Comparison of ENCODE assay signal across 8 cellular contexts in genomic region chr19:12774588-12775555, GRCh38. TPM values are rescaled to one million over a fixed set of nuclear protein-coding genes. Genes with fewer than 3 reads are reported as not detected.
A peak's percentile ranks its signal among the peaks of the same experiment; 100 is the strongest.
DNase-seq lines count a peak whose midpoint lies in the region; ATAC-seq and TF ChIP-seq lines count a peak whose summit lies in the region.

HOOK2 (minus strand) TSS chr19:12775552; CDS start chr19:12775449, 103 bp downstream.

- peak within 1 kb of the TSS; percentile 28; the same call in 1 of the 2 replicates for H2AFZ ChIP-seq in OCI-LY3 (ENCODE audit: low read depth, low read length)

- no peaks in the 10 kb centered on the region for H3K27me3 ChIP-seq in CD8-positive, alpha-beta T cell (ENCODE audit: insufficient read depth, low read length)
- H3K27me3 ChIP-seq in OCI-LY3 (ENCODE audit: low read depth, low read length) (no peaks in the 10 kb centered on the region), left lung (no peaks in the 10 kb centered on the region), stomach smooth muscle (ENCODE audit: control insufficient read depth in 1 of 2, insufficient read depth in 2 of 2, low read length in 2 of 2) (no peaks in the 10 kb centered on the region)

- H3K9me3 ChIP-seq in CD8-positive, alpha-beta T cell (ENCODE audit: low read length), result no peaks in the 10 kb centered on the region
- H3K9me3 ChIP-seq in OCI-LY3 (ENCODE audit: insufficient read depth, low read length) (no peaks in the 10 kb centered on the region), left lung (no peaks in the 10 kb centered on the region), stomach smooth muscle (ENCODE audit: control insufficient read depth in 2 of 2, low read length in 2 of 2) (no peaks in the 10 kb centered on the region)

- H3K4me1 Mint-ChIP-seq in CD8-positive, alpha-beta T cell (ENCODE audit: low read depth), result peaks cover 25% of the 10 kb centered on the region

- peak within 1 kb of the TSS; percentile 72 for H3K27ac Mint-ChIP-seq in CD8-positive, alpha-beta T cell

- H3K36me3 ChIP-seq in CD8-positive, alpha-beta T cell (ENCODE audit: insufficient read depth, low read length), result no peaks in the 10 kb centered on the region
- H3K36me3 ChIP-seq in OCI-LY3 (replicated peaks; ENCODE audit: low read depth, low read length) (peaks cover 3% of the 10 kb centered on the region), left lung (peaks cover 0 to 7% of the 10 kb centered on the region in 2 donors), stomach smooth muscle (ENCODE audit: control insufficient read depth in 2 of 2, insufficient read depth in 2 of 2, low read length in 2 of 2) (peaks cover 0 to 2% of the 10 kb centered on the region in 2 donors)

- DNase-seq in CD8-positive, alpha-beta T cell, result peak in 3 of 7 experiments; percentile 37 to 63 (median 44)
- peak; percentile 53 for DNase-seq in cerebellum (ENCODE audit: low spot score)
- DNase-seq in left lung, result peak; percentile 93 to 96
- no peak for DNase-seq in H4 (ENCODE audit: low spot score)

- H3K4me2 ChIP-seq in OCI-LY3 (ENCODE audit: low read length), result peak within 1 kb of the TSS; percentile 74

- intact Hi-C loops in CD8-positive, alpha-beta T cell (cut with DNase I, micrococcal nuclease), result loop anchor here (1.0 to 5.0 kb wide), 7 partner anchors 9 to 342 kb away; partner anchors contain the start of genes TRIR (in 2 of the 2), DHPS (in 1 of the 2), NACC1 (in 1 of the 2) and RNASEH2A (in 1 of the 2)
- intact Hi-C loops in left lung (cut with DNase I), result no loop called here

- H3K9ac ChIP-seq in OCI-LY3 (ENCODE audit: low read length) (peak within 1 kb of the TSS; percentile 66), stomach smooth muscle (ENCODE audit: low read length in 2 of 2) (peak within 1 kb of the TSS; percentile 64 to 65)

- H3K9me3 Mint-ChIP-seq in CD8-positive, alpha-beta T cell, result no peaks in the 10 kb centered on the region

- H4K20me1 ChIP-seq in OCI-LY3 (ENCODE audit: insufficient read depth, low read length), result no peaks in the 10 kb centered on the region

- peak within 1 kb of the TSS; percentile 73 for H3K4me3 ChIP-seq in CD8-positive, alpha-beta T cell (ENCODE audit: low read depth, low read length)
- H3K4me3 ChIP-seq in OCI-LY3 (ENCODE audit: low read length), result peak within 1 kb of the TSS; percentile 80
- peak within 1 kb of the TSS; percentile 55 to 61 for H3K4me3 ChIP-seq in left lung
- peak within 1 kb of the TSS; percentile 73 to 84 for H3K4me3 ChIP-seq in stomach smooth muscle (ENCODE audit: low read length in 2 of 2)

- POLR2A ChIA-PET in CD8-positive, alpha-beta T cell (lab: Charles Lee), result interaction anchor here (6.8 kb wide), 1 partner anchor 19 kb away, joined by 215 read pairs; the partner anchor contains the start of gene JUNB

- CTCF ChIA-PET in CD8-positive, alpha-beta T cell (lab: Charles Lee), result interaction anchor here (1.5 to 14.2 kb wide), 4 partner anchors 14 to 72 kb away, joined by 3 to 396 read pairs (median 114); partner anchors contain the start of gene JUNB

- H3K27ac ChIP-seq in CD8-positive, alpha-beta T cell (ENCODE audit: low read depth, low read length), result peak within 1 kb of the TSS; percentile 48
- H3K27ac ChIP-seq in OCI-LY3 (ENCODE audit: low read length) (peak within 1 kb of the TSS; percentile 45), left lung (peak within 1 kb of the TSS; percentile 75 to 87), stomach smooth muscle (ENCODE audit: low read length) (no peak within 1 kb of the TSS)

- peaks cover 30% of the 10 kb centered on the region for H3K4me1 ChIP-seq in CD8-positive, alpha-beta T cell (ENCODE audit: insufficient read depth, low read length)
- peaks cover 19% of the 10 kb centered on the region for H3K4me1 ChIP-seq in OCI-LY3 (ENCODE audit: low read length)
- peaks cover 10 to 51% of the 10 kb centered on the region in 2 donors for H3K4me1 ChIP-seq in left lung
- H3K4me1 ChIP-seq in stomach smooth muscle (ENCODE audit: control insufficient read depth, insufficient read depth, low read length), result peaks cover 36% of the 10 kb centered on the region

- no peak for ATAC-seq in CD8-positive, alpha-beta T cell
- ATAC-seq in HG02759 (IDR thresholded peaks at IDR 0.05; ENCODE audit: unreplicated experiment) (peak; percentile 7), left lung (peak; percentile 71), GM21526 (IDR thresholded peaks at IDR 0.05; ENCODE audit: low FRiP score, unreplicated experiment) (no peak)

- H3K27me3 Mint-ChIP-seq in CD8-positive, alpha-beta T cell (ENCODE audit: low read depth), result no peaks in the 10 kb centered on the region

- peak within 1 kb of the TSS; percentile 79 for H3K4me3 Mint-ChIP-seq in CD8-positive, alpha-beta T cell

- no peak for TF ChIP-seq CTCF in CD8-positive, alpha-beta T cell (IDR thresholded peaks at IDR 0.05)
- TF ChIP-seq CTCF in OCI-LY3 (IDR thresholded peaks at IDR 0.05; ENCODE audit: low read depth, low read length) (no peak), left lung (IDR thresholded peaks at IDR 0.05) (no peak)

- no peaks in the 10 kb centered on the region for H3K36me3 Mint-ChIP-seq in CD8-positive, alpha-beta T cell

- H3K79me2 ChIP-seq in OCI-LY3 (ENCODE audit: low read length), result peaks cover 14% of the 10 kb centered on the region; the same call in 1 of the 2 replicates

RNA-seq across cellular contexts. Expression of gene HOOK2, which starts in this region (rescaled TPM):
- total RNA-seq in CD8-positive, alpha-beta T cell, result 10 to 100 TPM; 13.2 to 13.6 TPM
- total RNA-seq in cerebellum (21.7 TPM), left lung (10 to 100 TPM; 57.7 to 57.9 TPM)
- 8.6 and 13.0 TPM in 2 replicates for total RNA-seq in H4 (2014; rRNA removed; shearing (Covaris generic))

Comparison
In these comparisons a context has a peak if more than half of its experiments do, and no peak if none do; other contexts are left out.
1. ATAC-seq: peak in HG02759 (single experiment) and left lung (single experiment); none in CD8-positive, alpha-beta T cell (single experiment) and GM21526 (single experiment).
2. intact Hi-C loops: an anchor here in CD8-positive, alpha-beta T cell (1.0 to 5.0 kb wide); none called in left lung.
3. Peak in every context shown above with its lines, with median percentiles within 50 percentile points of each other: H3K4me3 ChIP-seq.